8 cellular contexts compared by ENCODE assay signal in genomic region chr2:69741281-69742169, GRCh38. TPM values are rescaled to one million over a fixed set of nuclear protein-coding genes. Genes with fewer than 3 reads are reported as not detected.
DNase-seq lines count a peak whose midpoint lies in the region; ATAC-seq and TF ChIP-seq lines count a peak whose summit lies in the region.

TSS of gene ANXA4 (plus strand) at chr2:69742134. CDS start at chr2:69781566, 39,432 bp downstream.

- peak; percentile 76 for ATAC-seq in GM21619 (IDR thresholded peaks at IDR 0.05; ENCODE audit: unreplicated experiment)

- peaks cover 31% of the 10 kb centered on the region for H3K4me1 ChIP-seq in left ventricle myocardium inferior
- peaks cover 3% of the 10 kb centered on the region for H3K4me1 ChIP-seq in rectal smooth muscle tissue (ENCODE audit: control insufficient read depth, insufficient read depth, low read length)

- peak; percentile 37 for TF ChIP-seq CTCF in left ventricle myocardium inferior (IDR thresholded peaks at IDR 0.05; ENCODE audit: borderline replicate concordance)

- TF ChIP-seq EP300 in Ishikawa (IDR thresholded peaks at IDR 0.05; ENCODE audit: borderline replicate concordance): no peak

- WGBS in adipose tissue, 3 donors: 0 to 1% (median 1%) methylated on average over 64 to 67 of the region's 67 CpGs

- DNase-seq in ELF-1 (ENCODE audit: low read depth, low spot score) (peak; percentile 69), T follicular helper cell (ENCODE audit: low read depth) (peak; percentile 42), left ventricle myocardium inferior (peak; percentile 85), SK-N-DZ (ENCODE audit: low spot score) (no peak)

- H3K4me3 ChIP-seq in left ventricle myocardium inferior (peak within 1 kb of the TSS; percentile 93), rectal smooth muscle tissue (ENCODE audit: low read length) (peak within 1 kb of the TSS; percentile 92)

- no peaks in the 10 kb centered on the region for H3K36me3 ChIP-seq in left ventricle myocardium inferior
- H3K36me3 ChIP-seq in rectal smooth muscle tissue (ENCODE audit: control insufficient read depth, insufficient read depth, low read length): no peaks in the 10 kb centered on the region

- TF ChIP-seq RAD21 in Ishikawa (IDR thresholded peaks at IDR 0.05; ENCODE audit: low read depth): no peak

- H3K9me3 ChIP-seq in left ventricle myocardium inferior (replicated peaks): no peaks in the 10 kb centered on the region

- intact Hi-C loops in left ventricle myocardium inferior (cut with micrococcal nuclease): no loop called here

- H3K27ac ChIP-seq in adipose tissue (ENCODE audit: low read depth, low read length): peak within 1 kb of the TSS; percentile 38
- peak within 1 kb of the TSS; percentile 92 for H3K27ac ChIP-seq in left ventricle myocardium inferior (replicated peaks)
- peak within 1 kb of the TSS; percentile 92 for H3K27ac ChIP-seq in rectal smooth muscle tissue (ENCODE audit: low read depth, low read length)

- H3K9ac ChIP-seq in rectal smooth muscle tissue (ENCODE audit: low read length): peak within 1 kb of the TSS; percentile 80

- H3K27me3 ChIP-seq in left ventricle myocardium inferior (ENCODE audit: low read depth): no peaks in the 10 kb centered on the region
- H3K27me3 ChIP-seq in rectal smooth muscle tissue (ENCODE audit: control insufficient read depth, insufficient read depth, low read length): no peaks in the 10 kb centered on the region

TF ChIP-seq in Ishikawa, 13 proteins besides CTCF, POLR2A, EP300 and RAD21:
- TF ChIP-seq NFIC (IDR thresholded peaks at IDR 0.05) (no peak), YY1 (IDR thresholded peaks at IDR 0.05; ENCODE audit: low read depth) (no peak), CEBPB (IDR thresholded peaks at IDR 0.05) (no peak), TAF1 (IDR thresholded peaks at IDR 0.05; ENCODE audit: low read depth) (peak; percentile 75), TEAD4 (IDR thresholded peaks at IDR 0.05) (0 out of 2 replicates have a peak, but pooled peaks have one; percentile 3), EGR1 (IDR thresholded peaks at IDR 0.05) (no peak), ZBTB7A (IDR thresholded peaks at IDR 0.05; ENCODE audit: low read depth) (peak; percentile 95), FOXM1 (IDR thresholded peaks at IDR 0.05; ENCODE audit: borderline replicate concordance, low read depth) (no peak), REST (IDR thresholded peaks at IDR 0.05; ENCODE audit: low read depth) (no peak), TCF12 (IDR thresholded peaks at IDR 0.05; ENCODE audit: low read depth) (peak; percentile 20; the same call in 1 of the 2 replicates), MAX (IDR thresholded peaks at IDR 0.05) (peak; percentile 50), USF1 (IDR thresholded peaks at IDR 0.05) (peak; percentile 86), CREB1 (IDR thresholded peaks at IDR 0.05; ENCODE audit: low read depth) (no peak)

RNA-seq across cellular contexts. Expression of gene ANXA4, which starts in this region (rescaled TPM):
- 100 to 1,000 TPM in 1 of 3 donors, 10 to 100 TPM in 2; 41.9 to 205 (median 62.0) TPM for polyA plus RNA-seq in adipose tissue
- total RNA-seq in left ventricle myocardium inferior: 30.6 TPM
- polyA plus RNA-seq in SK-N-DZ (2014; cell fraction: cytosol; rRNA removed): 0.50 and 0.54 TPM in 2 replicates
- 0.28 and 0.47 TPM in 2 replicates for polyA plus RNA-seq in SK-N-DZ (2014; cell fraction: nucleus; rRNA removed)

Comparison
In these comparisons a context has a peak if more than half of its experiments do, and no peak if none do; other contexts are left out.
1. H3K27ac ChIP-seq: peak in every context shown above with its lines; median percentile 92 in left ventricle myocardium inferior; 92 in rectal smooth muscle tissue; 38 in adipose tissue.